In genomic region chr9:18067553-18068120, GRCh38 we compare ENCODE assay signal across 22 cellular contexts.
"Had no signal": no experiment of that assay in that cellular context is flagged by ENCODE, and none has a peak within 500 bp of the region (broad histone marks: within the 10 kb centered on the region; RNA-seq: fewer than 3 reads in every experiment).

No MANE protein-coding gene starts in this region.

- H3K36me3 ChIP-seq: adrenal gland, breast epithelium, heart left ventricle, prostate gland, right atrium auricular region, stomach, upper lobe of left lung had no signal

- DNase-seq: activated CD4-positive, alpha-beta T cell treated with anti-CD3 and anti-CD28 coated beads for 1 hour; activated CD8-positive, alpha-beta memory T cell treated with anti-CD3 and anti-CD28 coated beads for 24 hours; activated gamma-delta T cell treated with Interleukin-2 at 50 U/mL for 16 hours; adrenal gland; heart left ventricle; immature natural killer cell; kidney glomerular epithelial cell; mesenchymal stem cell; stimulated activated CD4-positive, alpha-beta T cell treated with anti-CD3 and anti-CD28 coated beads, Interleukin-15, amount 100 ng/mL, for 24 hours; stimulated activated CD4-positive, alpha-beta T cell treated with anti-CD3 and anti-CD28 coated beads, Interleukin-4, amount 100 ng/mL, for 1 hour; stomach; T-helper 2 cell; upper lobe of left lung had no signal

- H3K27ac Mint-ChIP-seq: activated naive CD4-positive, alpha-beta T cell treated with anti-CD3 and anti-CD28 coated beads, Interleukin-2, amount 50 U/mL, for 72 hours; activated T-helper 1 cell treated with anti-CD3 and anti-CD28 coated beads, Interleukin-12 subunit alpha, Interleukin-12 subunit beta, Interleukin-2, Interleukin-4 antibody, amounts not matched to agents 30 ng/mL and 10 ng/mL and 1 ng/mL, durations not matched to agents 14 hours and 24 hours and 36 hours; immature natural killer cell had no signal

- H3K36me3 Mint-ChIP-seq: activated naive CD4-positive, alpha-beta T cell treated with anti-CD3 and anti-CD28 coated beads, Interleukin-2, amount 50 U/mL, for 72 hours; immature natural killer cell had no signal

- H3K27ac ChIP-seq: adrenal gland, breast epithelium, coronary artery, heart left ventricle, prostate gland, right atrium auricular region, skin epidermis, stomach, upper lobe of left lung, VCaP had no signal

- H3K9me3 Mint-ChIP-seq: activated T-helper 1 cell treated with anti-CD3 and anti-CD28 coated beads, Interleukin-12 subunit alpha, Interleukin-12 subunit beta, Interleukin-2, Interleukin-4 antibody, amounts not matched to agents 30 ng/mL and 10 ng/mL and 1 ng/mL, durations not matched to agents 14 hours and 24 hours and 36 hours; neural crest cell had no signal

- H3K4me1 ChIP-seq: adrenal gland, breast epithelium, prostate gland, right atrium auricular region, stomach, upper lobe of left lung had no signal

- ATAC-seq: activated naive CD4-positive, alpha-beta T cell treated with anti-CD3 and anti-CD28 coated beads, Interleukin-2, amount 50 U/mL, for 72 hours; heart left ventricle had no signal

- H3K4me1 Mint-ChIP-seq: immature natural killer cell had no signal

- H3K4me3 Mint-ChIP-seq: activated T-helper 1 cell treated with anti-CD3 and anti-CD28 coated beads, Interleukin-12 subunit alpha, Interleukin-12 subunit beta, Interleukin-2, Interleukin-4 antibody, amounts not matched to agents 30 ng/mL and 10 ng/mL and 1 ng/mL, durations not matched to agents 14 hours and 24 hours and 36 hours; immature natural killer cell; neural crest cell had no signal

- H3K9me3 ChIP-seq: adrenal gland, breast epithelium, heart left ventricle, prostate gland, right atrium auricular region, stomach, upper lobe of left lung had no signal

- H3K27me3 ChIP-seq: adrenal gland, breast epithelium, right atrium auricular region, stomach, upper lobe of left lung had no signal

- H3K4me3 ChIP-seq: adrenal gland, breast epithelium, coronary artery, heart left ventricle, prostate gland, right atrium auricular region, skin epidermis, stomach, upper lobe of left lung had no signal
